ENCODE assay signal across 8 cellular contexts in the genomic region with DNA sequence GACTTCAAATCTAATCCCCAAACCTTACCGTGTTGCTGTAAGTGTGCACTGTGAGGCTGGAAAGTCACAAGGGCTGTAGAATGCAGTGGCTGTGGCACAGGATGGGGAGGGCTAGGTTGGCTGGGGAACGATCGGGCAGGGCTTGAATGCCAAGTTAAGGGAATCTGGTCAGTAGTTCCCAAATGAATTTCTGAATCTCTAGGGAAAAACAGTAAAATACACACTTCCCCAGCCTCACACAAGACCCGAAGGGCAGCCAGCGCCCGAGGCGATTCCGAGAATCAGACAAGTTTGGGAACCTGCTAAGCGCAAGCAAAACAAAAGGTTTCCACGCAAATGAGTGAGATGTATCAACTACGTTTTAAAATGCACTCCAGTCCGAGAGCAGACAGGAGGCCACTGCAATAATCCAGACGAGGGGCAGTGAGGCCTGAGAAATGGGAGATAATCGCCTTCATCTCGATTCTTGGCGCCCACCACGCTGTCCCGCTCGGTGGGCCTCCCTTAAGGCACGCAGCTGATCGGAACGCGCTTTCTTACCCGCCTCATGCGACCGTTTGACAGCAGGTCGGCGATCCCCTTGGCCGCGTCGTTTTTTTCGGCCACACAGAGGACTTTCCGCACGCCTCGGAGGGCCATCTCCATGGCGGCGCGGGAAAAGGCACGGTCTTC. TPM values are rescaled to one million over a fixed set of nuclear protein-coding genes. Genes with fewer than 3 reads are reported as not detected.
DNase-seq lines count a peak whose midpoint lies in the region; ATAC-seq, FAIRE-seq and TF ChIP-seq lines count a peak whose summit lies in the region.

No MANE protein-coding gene starts in this region.

- no peaks in the 10 kb centered on the region for H3F3A ChIP-seq in SU-DHL-6 (ENCODE audit: insufficient read depth)

- TF ChIP-seq POLR2A in GM12892 (IDR thresholded peaks at IDR 0.05; ENCODE audit: low read depth, low read length) (0 out of 2 replicates have a peak, but pooled peaks have one; percentile 36), esophagus squamous epithelium (IDR thresholded peaks at IDR 0.05) (no peak)

- H3K4me3 ChIP-seq in SU-DHL-6 (ENCODE audit: insufficient read depth, low read length, poor library complexity, severe bottlenecking) (peak overlapping the region; percentile 61), esophagus squamous epithelium (peak overlapping the region; percentile 69 to 92 (median 88)), neuron (ENCODE audit: low read length) (peak overlapping the region; percentile 62)

- H3K79me2 ChIP-seq in SU-DHL-6 (ENCODE audit: insufficient read depth, low read length), result peaks cover 83% of the 10 kb centered on the region

- H3K4me1 ChIP-seq in esophagus squamous epithelium, result peaks cover 42 to 66% (median 52%) of the 10 kb centered on the region in 3 donors
- H3K4me1 ChIP-seq in neuron (ENCODE audit: insufficient read depth, low read length), result peaks cover 43% of the 10 kb centered on the region

- H3K27me3 ChIP-seq in SU-DHL-6 (ENCODE audit: low read length) (no peaks in the 10 kb centered on the region), esophagus squamous epithelium (no peaks in the 10 kb centered on the region), neuron (ENCODE audit: insufficient read depth, low read length) (no peaks in the 10 kb centered on the region)

- TF ChIP-seq CTCF in SU-DHL-6 (IDR thresholded peaks at IDR 0.05; ENCODE audit: insufficient read depth, low read length, poor library complexity, severe bottlenecking), result no peak
- no peak for TF ChIP-seq CTCF in esophagus squamous epithelium (IDR thresholded peaks at IDR 0.05)

- ATAC-seq in HG02763 (IDR thresholded peaks at IDR 0.05; ENCODE audit: unreplicated experiment), result peak; percentile 4

- H4K20me1 ChIP-seq in SU-DHL-6 (ENCODE audit: low read depth, low read length), result 0 out of 2 replicates have a peak, but pooled peaks cover under 1% of the 10 kb centered on the region

- FAIRE-seq in GM12892 (lab: Jason Lieb, UNC), result peak; percentile 68

- H3K9me2 ChIP-seq in SU-DHL-6 (replicated peaks; ENCODE audit: insufficient read depth, low read length), result no peaks in the 10 kb centered on the region

- no peaks in the 10 kb centered on the region for H3K9me3 ChIP-seq in SU-DHL-6 (ENCODE audit: insufficient read depth, low read length)
- H3K9me3 ChIP-seq in esophagus squamous epithelium, result no peaks in the 10 kb centered on the region
- peaks cover 2% of the 10 kb centered on the region for H3K9me3 ChIP-seq in neuron (ENCODE audit: low read length)

- intact Hi-C loops in esophagus squamous epithelium (cut with DNase I), result no loop called here

- 0% methylated on average over 22 to 25 of the region's 39 CpGs for WGBS in esophagus squamous epithelium, 2 donors

- H3K9ac ChIP-seq in SU-DHL-6 (ENCODE audit: low read length), result peak overlapping the region; percentile 75

- H3K4me2 ChIP-seq in SU-DHL-6 (ENCODE audit: low read depth, low read length, poor library complexity, severe bottlenecking), result peak overlapping the region; percentile 85

- H3K27ac ChIP-seq in SU-DHL-6 (ENCODE audit: low read depth, low read length), result peak overlapping the region; percentile 79
- H3K27ac ChIP-seq in esophagus squamous epithelium, result peak overlapping the region; percentile 90 to 93 (median 90)

- H3K36me3 ChIP-seq in SU-DHL-6 (ENCODE audit: low read length), result peaks cover 9% of the 10 kb centered on the region; the same call in 1 of the 2 replicates
- H3K36me3 ChIP-seq in esophagus squamous epithelium, result peaks cover 0 to 59% (median under 1%) of the 10 kb centered on the region in 3 donors
- peaks cover 40% of the 10 kb centered on the region for H3K36me3 ChIP-seq in neuron (ENCODE audit: insufficient read depth, low read length)

- H2AFZ ChIP-seq in SU-DHL-6 (ENCODE audit: low read depth, low read length, severe bottlenecking) (peak overlapping the region; percentile 35), neuron (ENCODE audit: low read depth, low read length) (peak overlapping the region; percentile 20)

- DNase-seq in GM12892 (ENCODE audit: insufficient read length) (no peak), esophagus squamous epithelium (lab: John Stamatoyannopoulos, UW) (no peak), NCI-H187 (lab: John Stamatoyannopoulos, UW) (no peak), KG1 (lab: John Stamatoyannopoulos, UW) (no peak)
- DNase-seq in activated CD8-positive, alpha-beta memory T cell treated with anti-CD3 and anti-CD28 coated beads, Interleukin-2, amount 50 U/mL, for 48 hours, result no peak

RNA-seq across cellular contexts. Expression of a gene that starts 0.6 kb away (rescaled TPM):
- 23.8 TPM for polyA plus RNA-seq in GM12892 (2012; ENCODE audit: missing spikeins)
- total RNA-seq in esophagus squamous epithelium, result 10 to 100 TPM; 17.9 to 34.0 (median 21.1) TPM

RNA-seq across cellular contexts. Expression of a gene that starts 0.9 kb away (rescaled TPM):
- polyA plus RNA-seq in GM12892 (2012; ENCODE audit: missing spikeins), result 7.8 TPM
- 10 to 100 TPM; 10.9 to 13.0 (median 11.9) TPM for total RNA-seq in esophagus squamous epithelium

RNA-seq across cellular contexts. Expression of a gene that starts 49.2 kb away (rescaled TPM):
- 24.3 TPM for polyA plus RNA-seq in GM12892 (2012; ENCODE audit: missing spikeins)
- 100 to 1,000 TPM in 1 of 4 donors, 10 to 100 TPM in 3; 64.1 to 124 (median 67.9) TPM for total RNA-seq in esophagus squamous epithelium

RNA-seq across cellular contexts. Expression of a gene that starts 53.7 kb away (rescaled TPM):
- 3.1 TPM for polyA plus RNA-seq in GM12892 (2012; ENCODE audit: missing spikeins)
- 10 to 100 TPM in 1 of 4 donors, 1 to 10 TPM in 3; 5.5 to 16.1 (median 8.9) TPM for total RNA-seq in esophagus squamous epithelium

RNA-seq across cellular contexts. Expression of a gene that starts 55.7 kb away (rescaled TPM):
- 76.8 TPM for polyA plus RNA-seq in GM12892 (2012; ENCODE audit: missing spikeins)
- 100 to 1,000 TPM; 190 to 344 (median 232) TPM for total RNA-seq in esophagus squamous epithelium
